ENCODE assay signal across 1 cellular context in genomic region chr11:119361056-119361787, GRCh38.
TF ChIP-seq lines count a peak whose summit lies in the region.

No MANE protein-coding gene starts in this region.

TF ChIP-seq in GM12878, 131 proteins besides CTCF, POLR2A, EP300 and RAD21:
- TF ChIP-seq PAX5 (IDR thresholded peaks at IDR 0.05; ENCODE audit: borderline replicate concordance, low read depth, low read length) (no peak), MEF2A (IDR thresholded peaks at IDR 0.05; ENCODE audit: insufficient read depth, low read depth, low read length) (peak; percentile 74), ZNF207 (IDR thresholded peaks at IDR 0.05; ENCODE audit: borderline replicate concordance) (no peak), JUNB (IDR thresholded peaks at IDR 0.05) (0 out of 2 replicates have a peak, but pooled peaks have one; percentile 34), PML (IDR thresholded peaks at IDR 0.05; ENCODE audit: low read length) (no peak), TCF12 (IDR thresholded peaks at IDR 0.05; ENCODE audit: low read depth, low read length) (no peak), E4F1 (IDR thresholded peaks at IDR 0.05; ENCODE audit: borderline replicate concordance, partially characterized antibody) (no peak), NFXL1 (IDR thresholded peaks at IDR 0.05; ENCODE audit: borderline replicate concordance) (no peak), SP1 (IDR thresholded peaks at IDR 0.05; ENCODE audit: low read depth, low read length) (no peak), POLR2AphosphoS2 (IDR thresholded peaks at IDR 0.05; ENCODE audit: low read depth, low read length) (no peak), EGR1 (IDR thresholded peaks at IDR 0.05; ENCODE audit: borderline replicate concordance in 1 of 2, low read depth in 2 of 2, low read length in 2 of 2) (no peak)
- TF ChIP-seq, protein P1, sequence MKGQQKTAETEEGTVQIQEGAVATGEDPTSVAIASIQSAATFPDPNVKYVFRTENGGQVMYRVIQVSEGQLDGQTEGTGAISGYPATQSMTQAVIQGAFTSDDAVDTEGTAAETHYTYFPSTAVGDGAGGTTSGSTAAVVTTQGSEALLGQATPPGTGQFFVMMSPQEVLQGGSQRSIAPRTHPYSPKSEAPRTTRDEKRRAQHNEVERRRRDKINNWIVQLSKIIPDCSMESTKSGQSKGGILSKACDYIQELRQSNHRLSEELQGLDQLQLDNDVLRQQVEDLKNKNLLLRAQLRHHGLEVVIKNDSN (IDR thresholded peaks at IDR 0.05; ENCODE audit: borderline replicate concordance, extremely low read length, insufficient read depth, low read depth, low read length), result no peak
